Comparison of ENCODE assay signal across 12 cellular contexts in the genomic region with DNA sequence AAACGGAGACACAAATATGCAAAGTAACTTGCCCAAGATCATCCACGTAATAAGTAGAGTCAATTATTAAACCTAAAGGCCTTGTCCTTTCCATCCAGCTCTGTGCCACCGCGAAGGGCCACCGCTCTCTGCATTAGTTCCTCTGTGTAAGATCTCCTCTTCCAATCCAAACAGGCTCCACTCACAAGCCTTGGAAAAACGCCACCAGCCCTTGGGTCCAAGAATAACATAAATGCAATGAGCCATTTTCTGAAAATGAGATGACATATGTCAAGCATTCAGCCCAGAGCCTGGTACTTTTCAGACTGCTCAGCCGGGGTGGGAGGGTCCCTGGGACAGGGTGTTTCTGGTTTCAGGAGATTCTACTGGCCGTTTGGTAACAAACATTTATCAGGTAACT. TPM values are rescaled to one million over a fixed set of nuclear protein-coding genes. Genes with fewer than 3 reads are reported as not detected.
A peak's percentile ranks its signal among the peaks of the same experiment; 100 is the strongest.
DNase-seq lines count a peak whose midpoint lies in the region; ATAC-seq and TF ChIP-seq lines count a peak whose summit lies in the region.
"Had no signal": no experiment of that assay in that cellular context is flagged by ENCODE, and none has a peak within 500 bp of the region (broad histone marks: within the 10 kb centered on the region; RNA-seq: fewer than 3 reads in every experiment).

No MANE protein-coding gene starts in this region.

- DNase-seq in NCI-H1092 (lab: John Stamatoyannopoulos, UW): peak; percentile 10
- no peak for DNase-seq in NCI-H1092 treated with DMSO at 0.1 percent for 48 hours (lab: John Stamatoyannopoulos, UW)
- no peak for DNase-seq in activated naive CD8-positive, alpha-beta T cell treated with anti-CD3 and anti-CD28 coated beads, Interleukin-2, amount 10 ng/mL, durations not matched to agents 7 days and 5 days
- no peak for DNase-seq in left ventricle myocardium inferior
- no peak for DNase-seq in NCI-H1930 (lab: John Stamatoyannopoulos, UW)
- DNase-seq in NCI-H2081 (lab: John Stamatoyannopoulos, UW): no peak
- DNase-seq in NCI-H345 (lab: John Stamatoyannopoulos, UW): no peak
- DNase-seq: 8988T, DND-41, MV-4-11 had no signal

- H3K4me1 Mint-ChIP-seq in activated naive CD8-positive, alpha-beta T cell treated with anti-CD3 and anti-CD28 coated beads, Interleukin-2, amount 10 ng/mL, durations not matched to agents 7 days and 5 days: peaks cover 65% of the 10 kb centered on the region

- POLR2A ChIA-PET in activated naive CD8-positive, alpha-beta T cell treated with anti-CD3 and anti-CD28 coated beads, Interleukin-2, amount 10 ng/mL, durations not matched to agents 7 days and 5 days (lab: Charles Lee): no interaction called here

- H3K36me3 ChIP-seq in left ventricle myocardium inferior (peaks cover 49% of the 10 kb centered on the region), skeletal muscle tissue (ENCODE audit: control insufficient read depth in 3 of 3, insufficient read depth in 3 of 3, low read length in 3 of 3) (peaks cover 20 to 22% (median 20%) of the 10 kb centered on the region in 3 donors)

- H3K4me1 ChIP-seq in left ventricle myocardium inferior (peaks cover 89% of the 10 kb centered on the region), skeletal muscle tissue (ENCODE audit: control insufficient read depth in 3 of 3, insufficient read depth in 3 of 3, low read length in 3 of 3) (peaks cover 9 to 31% (median 28%) of the 10 kb centered on the region in 3 donors)

- H3K27me3 Mint-ChIP-seq in activated naive CD8-positive, alpha-beta T cell treated with anti-CD3 and anti-CD28 coated beads, Interleukin-2, amount 10 ng/mL, durations not matched to agents 7 days and 5 days: no peaks in the 10 kb centered on the region

- H3K9me3 Mint-ChIP-seq in activated naive CD8-positive, alpha-beta T cell treated with anti-CD3 and anti-CD28 coated beads, Interleukin-2, amount 10 ng/mL, durations not matched to agents 7 days and 5 days: no peaks in the 10 kb centered on the region

- no peaks in the 10 kb centered on the region for H3K9me3 ChIP-seq in left ventricle myocardium inferior (replicated peaks)
- H3K9me3 ChIP-seq in skeletal muscle tissue (ENCODE audit: control insufficient read depth in 3 of 3, low read length in 3 of 3): no peaks in the 10 kb centered on the region

- intact Hi-C loops in left ventricle myocardium inferior (cut with micrococcal nuclease): no loop called here

- H3K27ac ChIP-seq in left ventricle myocardium inferior (replicated peaks) (peak overlapping the region; percentile 84), skeletal muscle tissue (ENCODE audit: low read depth, low read length) (peak overlapping the region; percentile 38)

- peaks cover 52% of the 10 kb centered on the region for H3K36me3 Mint-ChIP-seq in activated naive CD8-positive, alpha-beta T cell treated with anti-CD3 and anti-CD28 coated beads, Interleukin-2, amount 10 ng/mL, durations not matched to agents 7 days and 5 days

- H3K4me3 ChIP-seq in left ventricle myocardium inferior (no peak overlapping the region), skeletal muscle tissue (ENCODE audit: low read length in 3 of 3) (no peak overlapping the region)
- H3K4me3 ChIP-seq: skin epidermis had no signal

- no peak overlapping the region for H3K9ac ChIP-seq in skeletal muscle tissue (ENCODE audit: low read depth in 1 of 3, low read length in 3 of 3)

- peak overlapping the region; percentile 51 for H3K27ac Mint-ChIP-seq in activated naive CD8-positive, alpha-beta T cell treated with anti-CD3 and anti-CD28 coated beads, Interleukin-2, amount 10 ng/mL, durations not matched to agents 7 days and 5 days

- no peak for TF ChIP-seq CTCF in left ventricle myocardium inferior (IDR thresholded peaks at IDR 0.05; ENCODE audit: borderline replicate concordance)

- no peaks in the 10 kb centered on the region for H3K27me3 ChIP-seq in left ventricle myocardium inferior (ENCODE audit: low read depth)
- H3K27me3 ChIP-seq in skeletal muscle tissue (ENCODE audit: control insufficient read depth in 3 of 3, insufficient read depth in 3 of 3, low read length in 3 of 3): no peaks in the 10 kb centered on the region

- no peak for ATAC-seq in activated naive CD8-positive, alpha-beta T cell treated with anti-CD3 and anti-CD28 coated beads, Interleukin-2, amount 10 ng/mL, durations not matched to agents 7 days and 5 days (ENCODE audit: low read depth)

- no peak overlapping the region for H3K4me3 Mint-ChIP-seq in activated naive CD8-positive, alpha-beta T cell treated with anti-CD3 and anti-CD28 coated beads, Interleukin-2, amount 10 ng/mL, durations not matched to agents 7 days and 5 days

RNA-seq across cellular contexts. Expression of a gene that starts 30.0 kb away (rescaled TPM):
- total RNA-seq in activated naive CD8-positive, alpha-beta T cell treated with anti-CD3 and anti-CD28 coated beads, Interleukin-2, amount 10 ng/mL, durations not matched to agents 7 days and 5 days: 100 to 1,000 TPM; 135 to 136 TPM
- total RNA-seq in left ventricle myocardium inferior (220 TPM), skeletal muscle tissue (49.6 TPM)
